ENCODE assay signal across 8 cellular contexts in genomic region chr2:120222186-120223033, GRCh38. TPM values are rescaled to one million over a fixed set of nuclear protein-coding genes. Genes with fewer than 3 reads are reported as not detected.
DNase-seq lines count a peak whose midpoint lies in the region; ATAC-seq and TF ChIP-seq lines count a peak whose summit lies in the region.

No MANE protein-coding gene starts in this region.

- H3K4me3 ChIP-seq in mucosa of stomach (ENCODE audit: low read length): peak overlapping the region; percentile 61

- peak overlapping the region; percentile 71 for H3K9ac ChIP-seq in mucosa of stomach (ENCODE audit: low read length)

- no peaks in the 10 kb centered on the region for H3K36me3 ChIP-seq in mucosa of stomach (ENCODE audit: control insufficient read depth, insufficient read depth, low read length)

- peak overlapping the region; percentile 90 for H3K27ac Mint-ChIP-seq in stimulated activated naive CD8-positive, alpha-beta T cell treated with anti-CD3 and anti-CD28 coated beads, Interleukin-15, Interleukin-2, amounts not matched to agents 100 ng/mL and 50 ng/mL, for 24 hours
- H3K27ac Mint-ChIP-seq in chondrocyte (ENCODE audit: unreplicated experiment): peak overlapping the region; percentile 45

- in situ Hi-C loops in ACHN (cut with HindIII; ENCODE audit: low pct_ligation_motif_present, low pct_unique_long_range_greater_than_20kb, low sequenced_read_pairs): no loop called here

- no peaks in the 10 kb centered on the region for H3K9me3 ChIP-seq in mucosa of stomach (ENCODE audit: control insufficient read depth, low read length)

- H3K27me3 ChIP-seq in mucosa of stomach (ENCODE audit: control insufficient read depth, insufficient read depth, low read length): peaks cover 5% of the 10 kb centered on the region

- no peaks in the 10 kb centered on the region for H3K27me3 Mint-ChIP-seq in stimulated activated naive CD8-positive, alpha-beta T cell treated with anti-CD3 and anti-CD28 coated beads, Interleukin-15, Interleukin-2, amounts not matched to agents 100 ng/mL and 50 ng/mL, for 24 hours
- peaks cover 7% of the 10 kb centered on the region for H3K27me3 Mint-ChIP-seq in chondrocyte (ENCODE audit: low read depth)

- H3K9me3 Mint-ChIP-seq in stimulated activated naive CD8-positive, alpha-beta T cell treated with anti-CD3 and anti-CD28 coated beads, Interleukin-15, Interleukin-2, amounts not matched to agents 100 ng/mL and 50 ng/mL, for 24 hours: no peaks in the 10 kb centered on the region
- H3K9me3 Mint-ChIP-seq in chondrocyte (ENCODE audit: low read depth): peaks cover 9% of the 10 kb centered on the region

- peaks cover 46% of the 10 kb centered on the region for H3K36me3 Mint-ChIP-seq in stimulated activated naive CD8-positive, alpha-beta T cell treated with anti-CD3 and anti-CD28 coated beads, Interleukin-15, Interleukin-2, amounts not matched to agents 100 ng/mL and 50 ng/mL, for 24 hours (ENCODE audit: low read depth)
- H3K36me3 Mint-ChIP-seq in chondrocyte (ENCODE audit: low read depth): peaks cover 11% of the 10 kb centered on the region

- TF ChIP-seq CTCF in chondrocyte (IDR thresholded peaks at IDR 0.05): no peak

- peaks cover 50% of the 10 kb centered on the region for H3K4me1 Mint-ChIP-seq in stimulated activated naive CD8-positive, alpha-beta T cell treated with anti-CD3 and anti-CD28 coated beads, Interleukin-15, Interleukin-2, amounts not matched to agents 100 ng/mL and 50 ng/mL, for 24 hours (ENCODE audit: low read depth)
- H3K4me1 Mint-ChIP-seq in chondrocyte (ENCODE audit: low read depth): peaks cover 30% of the 10 kb centered on the region

- ATAC-seq in stimulated activated naive CD8-positive, alpha-beta T cell treated with anti-CD3 and anti-CD28 coated beads, Interleukin-15, Interleukin-2, amounts not matched to agents 100 U/mL and 50 U/mL, for 24 hours: no peak
- ATAC-seq in GM21360 (IDR thresholded peaks at IDR 0.05; ENCODE audit: unreplicated experiment): no peak

- H3K4me1 ChIP-seq in mucosa of stomach (ENCODE audit: control insufficient read depth, insufficient read depth, low read length): peaks cover 19% of the 10 kb centered on the region

- peak overlapping the region; percentile 83 for H3K4me3 Mint-ChIP-seq in stimulated activated naive CD8-positive, alpha-beta T cell treated with anti-CD3 and anti-CD28 coated beads, Interleukin-15, Interleukin-2, amounts not matched to agents 100 ng/mL and 50 ng/mL, for 24 hours
- peak overlapping the region; percentile 69 for H3K4me3 Mint-ChIP-seq in chondrocyte (ENCODE audit: unreplicated experiment)

- DNase-seq in stimulated activated naive CD8-positive, alpha-beta T cell treated with anti-CD3 and anti-CD28 coated beads, Interleukin-15, Interleukin-2, amounts not matched to agents 100 U/mL and 50 U/mL, for 24 hours: no peak
- DNase-seq in chondrocyte (ENCODE audit: low spot score) (no peak), H4 (ENCODE audit: low spot score) (no peak), NCI-H82 (lab: John Stamatoyannopoulos, UW) (no peak), ACHN (no peak)

RNA-seq across cellular contexts. Expression of gene TMEM185B, which starts 0.8 kb away (rescaled TPM):
- 22.0 to 36.4 TPM (median 36.1 TPM) in 3 replicates for total RNA-seq in chondrocyte
- 24.7 and 39.3 TPM in 2 replicates for total RNA-seq in H4 (2014; rRNA removed; shearing (Covaris generic))

RNA-seq across cellular contexts. Expression of gene RALB, which starts 30.2 kb away (rescaled TPM):
- total RNA-seq in chondrocyte: 19.5 to 23.5 TPM (median 23.4 TPM) in 3 replicates
- total RNA-seq in H4 (2014; rRNA removed; shearing (Covaris generic)): 31.8 and 34.4 TPM in 2 replicates
